8 cellular contexts compared by ENCODE assay signal in the genomic region with DNA sequence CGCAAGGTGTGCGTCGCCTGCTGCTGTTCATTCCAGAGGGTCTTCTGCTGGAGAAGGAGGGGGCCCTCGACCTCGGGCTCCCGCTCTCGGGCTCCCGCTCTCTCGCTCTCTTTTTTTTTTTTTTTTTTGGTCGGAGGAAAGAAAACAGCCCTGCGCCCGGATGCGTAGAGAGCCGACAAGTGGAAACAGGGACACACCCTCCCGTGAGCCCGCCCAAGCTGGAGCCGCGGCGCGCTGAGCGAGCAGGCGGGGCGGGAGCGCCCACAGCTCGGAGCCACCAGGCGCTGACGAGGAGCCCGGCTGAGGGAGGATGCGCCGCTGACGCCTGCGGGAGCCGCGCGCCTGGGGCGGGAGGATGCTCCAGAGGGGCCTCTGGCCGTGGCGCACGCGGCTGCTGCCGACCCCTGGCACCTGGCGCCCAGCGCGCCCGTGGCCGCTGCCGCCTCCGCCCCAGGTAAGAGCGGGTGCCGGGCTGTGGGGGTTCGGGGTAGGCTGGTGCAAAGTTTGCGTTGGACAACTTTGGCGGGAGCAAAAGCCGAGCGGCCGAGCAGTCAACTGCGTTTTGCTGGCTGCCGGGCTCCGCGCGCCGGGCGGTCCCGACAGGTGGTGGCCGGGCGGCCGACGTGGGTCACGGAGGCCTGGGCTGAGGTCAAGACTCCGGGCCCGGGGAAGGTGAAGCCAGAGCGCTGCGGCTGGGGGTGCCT. TPM values are rescaled to one million over a fixed set of nuclear protein-coding genes. Genes with fewer than 3 reads are reported as not detected.
DNase-seq lines count a peak whose midpoint lies in the region; ATAC-seq, FAIRE-seq and TF ChIP-seq lines count a peak whose summit lies in the region.

Gene MCUB (plus strand): TSS at position 264 of the 704 bp plus-strand sequence. CDS start 92 bp downstream, at position 356.

- CTCF ChIA-PET in HCT116 (lab: Charles Lee), result no interaction called here

- RAD21 ChIA-PET in HCT116 (lab: Charles Lee; ENCODE audit: low non-redundant PET in 1 of 2, low total read pairs in 2 of 2, uncharacterized antibody in 2 of 2, unreplicated experiment in 2 of 2), result no interaction called here

- H3K36me3 ChIP-seq in GM06990 (ENCODE audit: control insufficient read depth, insufficient read depth, low read length) (no peaks in the 10 kb centered on the region), HCT116 (ENCODE audit: control insufficient read depth in 1 of 2, insufficient read depth in 2 of 2, low read length in 2 of 2) (no peaks in the 10 kb centered on the region), MM.1S (replicated peaks; ENCODE audit: insufficient read depth, low read length) (no peaks in the 10 kb centered on the region), pancreas (no peaks in the 10 kb centered on the region), thyroid gland (no peaks in the 10 kb centered on the region)

- H3K9ac ChIP-seq in HCT116 (ENCODE audit: low read length), result peak within 1 kb of the TSS; percentile 78
- H3K9ac ChIP-seq in MM.1S (ENCODE audit: low read length), result peak within 1 kb of the TSS; percentile 80

- FAIRE-seq in pancreas (lab: Jason Lieb, UNC), result no peak

- peak within 1 kb of the TSS; percentile 91 to 99 for H3K27ac Mint-ChIP-seq in activated naive CD4-positive, alpha-beta T cell treated with anti-CD3 and anti-CD28 coated beads, Interleukin-2, amount 50 U/mL, for 72 hours

- ATAC-seq in HCT116 (peak; percentile 95), SK-N-SH treated with all-trans-retinoic acid at 6 μM for 48 hours (peak; percentile 97), Right ventricle myocardium inferior (peak; percentile 99), pancreas (peak; percentile 85 to 97 (median 95))
- peak; percentile 87 to 90 for ATAC-seq in activated naive CD4-positive, alpha-beta T cell treated with anti-CD3 and anti-CD28 coated beads, Interleukin-2, amount 50 U/mL, for 72 hours

- DNase-seq in GM06990 (ENCODE audit: extremely low read depth, insufficient read length) (peak; percentile 94), HCT116 (ENCODE audit: low read depth, low spot score) (peak; percentile 73), MM.1S (peak; percentile 94), Right ventricle myocardium inferior (ENCODE audit: missing footprints) (peak; percentile 94), pancreas (peak; percentile 43 to 85 (median 66)), thyroid gland (peak; percentile 75 to 80)
- peak; percentile 89 to 90 for DNase-seq in activated naive CD4-positive, alpha-beta T cell treated with anti-CD3 and anti-CD28 coated beads, Interleukin-2, amount 50 U/mL, for 72 hours (ENCODE audit: low spot score in 2 of 2)

- TF ChIP-seq POLR2A in HCT116 (IDR thresholded peaks at IDR 0.05; ENCODE audit: borderline replicate concordance, extremely low read depth, insufficient read depth, insufficient read length) (no peak), thyroid gland (IDR thresholded peaks at IDR 0.05) (peak in 1 of 2 donors; percentile 39)

- peaks cover 26 to 36% of the 10 kb centered on the region in 2 donors for H3K36me3 Mint-ChIP-seq in activated naive CD4-positive, alpha-beta T cell treated with anti-CD3 and anti-CD28 coated beads, Interleukin-2, amount 50 U/mL, for 72 hours

- H3K9me2 ChIP-seq in HCT116 (ENCODE audit: insufficient read depth), result no peaks in the 10 kb centered on the region
- H3K9me2 ChIP-seq in MM.1S (replicated peaks; ENCODE audit: insufficient read depth, low read length), result no peaks in the 10 kb centered on the region

- H3K27me3 ChIP-seq in GM06990 (replicated peaks; ENCODE audit: control insufficient read depth, insufficient read depth, low read length) (no peaks in the 10 kb centered on the region), HCT116 (ENCODE audit: insufficient read depth, low read length) (no peaks in the 10 kb centered on the region), MM.1S (replicated peaks; ENCODE audit: insufficient read depth, low read length) (no peaks in the 10 kb centered on the region), pancreas (peaks cover 0 to 4% (median 0%) of the 10 kb centered on the region in 4 donors), thyroid gland (no peaks in the 10 kb centered on the region)

- BruUV-seq in HCT116 (replicated peaks; lab: Mats Ljungman, UMichigan), result no TSS peak

- peaks cover 0 to 3% of the 10 kb centered on the region in 2 donors for H3K9me3 Mint-ChIP-seq in activated naive CD4-positive, alpha-beta T cell treated with anti-CD3 and anti-CD28 coated beads, Interleukin-2, amount 50 U/mL, for 72 hours

- peak within 1 kb of the TSS; percentile 97 for H3K4me2 ChIP-seq in HCT116 (ENCODE audit: low read length)
- peak within 1 kb of the TSS; percentile 65 for H3K4me2 ChIP-seq in MM.1S (ENCODE audit: low read depth, low read length)

- H3K27ac ChIP-seq in HCT116 (ENCODE audit: low read depth, low read length) (peak within 1 kb of the TSS; percentile 66), MM.1S (ENCODE audit: low read length) (peak within 1 kb of the TSS; percentile 80), pancreas (peak within 1 kb of the TSS in 3 of 4 donors; percentile 52 to 70 (median 55)), thyroid gland (peak within 1 kb of the TSS; percentile 4 to 82 (median 41))

- POLR2A ChIA-PET in HCT116 (lab: Charles Lee), result interaction anchor here (0.7 kb wide), 1 partner anchor 70 kb away, joined by 3 read pairs; no protein-coding TSS in a partner anchor

- intact Hi-C loops in HCT116 (cut with micrococcal nuclease) (loop anchor here (5.0 kb wide), 1 partner anchor 167 kb away; no protein-coding TSS in a partner anchor), Right ventricle myocardium inferior (cut with DNase I) (loop anchor here (2.0 to 10.0 kb wide), 2 partner anchors 127 to 145 kb away; partner anchors contain the start of genes CASP6 and SEC24B), pancreas (cut with DNase I) (no loop called here), thyroid gland (cut with DNase I) (loop anchor here (10.0 kb wide), 1 partner anchor 125 kb away; the partner anchor contains the start of gene SEC24B)

- H3K79me2 ChIP-seq in HCT116 (ENCODE audit: insufficient read depth, low read length) (0 out of 2 replicates have a peak, but pooled peaks cover 5% of the 10 kb centered on the region), MM.1S (ENCODE audit: low read length) (peaks cover 27% of the 10 kb centered on the region)

- H3K4me3 ChIP-seq in GM06990 (replicated peaks; ENCODE audit: low read depth, low read length) (peak within 1 kb of the TSS; percentile 77), HCT116 (replicated peaks in 1 of 2; ENCODE audit: low read depth in 1 of 2, low read length in 2 of 2) (peak within 1 kb of the TSS; percentile 76 to 86), MM.1S (ENCODE audit: low read length) (peak within 1 kb of the TSS; percentile 86), pancreas (peak within 1 kb of the TSS; percentile 21 to 76 (median 46)), thyroid gland (replicated peaks in 1 of 3) (peak within 1 kb of the TSS; percentile 43 to 69 (median 63))

- TF ChIP-seq RAD21 in HCT116 (IDR thresholded peaks at IDR 0.05; ENCODE audit: low read depth), result no peak

- H3K9me3 ChIP-seq in HCT116 (ENCODE audit: control insufficient read depth in 1 of 2, insufficient read depth in 1 of 2, low read depth in 1 of 2, low read length in 2 of 2) (no peaks in the 10 kb centered on the region), MM.1S (replicated peaks; ENCODE audit: insufficient read depth, low read length) (no peaks in the 10 kb centered on the region), pancreas (no peaks in the 10 kb centered on the region), thyroid gland (no peaks in the 10 kb centered on the region)

- WGBS in pancreas, 2 donors, result 1% methylated on average over 50 to 73 of the region's 73 CpGs
- 0% methylated on average over 6 to 29 of the region's 73 CpGs for WGBS in thyroid gland, 2 donors

- H3F3A ChIP-seq in MM.1S (ENCODE audit: insufficient read depth, low read length), result peaks cover 14% of the 10 kb centered on the region

- peak within 1 kb of the TSS; percentile 82 for H2AFZ ChIP-seq in HCT116 (ENCODE audit: low read depth, low read length, poor library complexity, severe bottlenecking)
- H2AFZ ChIP-seq in MM.1S (ENCODE audit: low read length), result peak within 1 kb of the TSS; percentile 95

- TF ChIP-seq CTCF in GM06990 (IDR thresholded peaks at IDR 0.05; ENCODE audit: insufficient read depth, low read length, poor library complexity, severe bottlenecking) (no peak), HCT116 (IDR thresholded peaks at IDR 0.05 in 2 of 3, conservative IDR thresholded peaks at IDR 0.05 in 1 of 3; ENCODE audit: borderline replicate concordance in 1 of 3, insufficient read depth in 1 of 3, low read depth in 2 of 3, low read length in 2 of 3) (no peak), MM.1S (IDR thresholded peaks at IDR 0.05; ENCODE audit: low read length) (no peak), pancreas (IDR thresholded peaks at IDR 0.05) (no peak), thyroid gland (IDR thresholded peaks at IDR 0.05) (no peak)

- H3K4me1 ChIP-seq in HCT116 (ENCODE audit: control insufficient read depth in 1 of 2, insufficient read depth in 2 of 2, low read length in 2 of 2), result peaks cover 6 to 16% of the 10 kb centered on the region in 2 experiments; a peak in 3 of 4 replicates
- H3K4me1 ChIP-seq in MM.1S (ENCODE audit: low read length), result peaks cover 4% of the 10 kb centered on the region; the same call in 1 of the 2 replicates
- H3K4me1 ChIP-seq in pancreas, result no peaks in the 10 kb centered on the region
- H3K4me1 ChIP-seq in thyroid gland, result peaks cover 5 to 8% of the 10 kb centered on the region in 2 donors

- H4K20me1 ChIP-seq in HCT116 (ENCODE audit: insufficient read depth), result no peaks in the 10 kb centered on the region
- H4K20me1 ChIP-seq in MM.1S (ENCODE audit: insufficient read depth, low read length), result no peaks in the 10 kb centered on the region; the same call in 1 of the 2 replicates

TF ChIP-seq in HCT116, 20 proteins besides CTCF, POLR2A, EP300 and RAD21 (continues in another document):
- TF ChIP-seq CEBPB (IDR thresholded peaks at IDR 0.05; ENCODE audit: low read depth), result no peak
- no peak for TF ChIP-seq EZH2phosphoT487 (IDR thresholded peaks at IDR 0.05; ENCODE audit: borderline replicate concordance)
- no peak for TF ChIP-seq SP1 (IDR thresholded peaks at IDR 0.05; ENCODE audit: low read depth)
- no peak for TF ChIP-seq FOSL1 (IDR thresholded peaks at IDR 0.05; ENCODE audit: low read depth)

TF ChIP-seq in SK-N-SH treated with all-trans-retinoic acid at 6 μM for 48 hours, 23 proteins besides CTCF, POLR2A, EP300 and RAD21 (continues in another document):
- TF ChIP-seq GLIS3 (CRISPR knock-in tag; IDR thresholded peaks at IDR 0.05), result no peak
- TF ChIP-seq ZNF70 (CRISPR knock-in tag; IDR thresholded peaks at IDR 0.05), result no peak
- TF ChIP-seq RARB (CRISPR knock-in tag; IDR thresholded peaks at IDR 0.05), result no peak
- TF ChIP-seq ZNF8 (CRISPR knock-in tag; IDR thresholded peaks at IDR 0.05), result no peak
- TF ChIP-seq ZNF565 (CRISPR knock-in tag; conservative IDR thresholded peaks at IDR 0.05; ENCODE audit: low read depth), result no peak
- no peak for TF ChIP-seq ESRRG (CRISPR knock-in tag; IDR thresholded peaks at IDR 0.05)

RNA-seq across cellular contexts. Expression of gene MCUB, which starts in this region (rescaled TPM):
- total RNA-seq in HCT116 (2021; ENCODE audit: unreplicated experiment) (18.6 TPM), Right ventricle myocardium inferior (5.1 TPM), pancreas (1 to 10 TPM in 5 of 6 donors, under 1 TPM in 1; 0.88 to 6.5 (median 2.2) TPM), thyroid gland (10 to 100 TPM in 3 of 4 donors, 1 to 10 TPM in 1; 6.5 to 18.5 (median 12.4) TPM)
- 24.8 and 25.0 TPM in 2 replicates for polyA plus RNA-seq in HCT116 (2012)
- total RNA-seq in activated naive CD4-positive, alpha-beta T cell treated with anti-CD3 and anti-CD28 coated beads, Interleukin-2, amount 50 U/mL, for 72 hours, result 10 to 100 TPM; 63.9 to 69.9 TPM
- 1 to 10 TPM; 2.7 to 6.4 TPM for polyA plus RNA-seq in pancreas

Comparison
In these comparisons a context has a peak if more than half of its experiments do, and no peak if none do; other contexts are left out.
1. Peak in every context shown above with its lines: DNase-seq, ATAC-seq, H3K4me3 ChIP-seq and H3K27ac ChIP-seq.
2. intact Hi-C loops: an anchor here in HCT116 (5.0 kb wide), Right ventricle myocardium inferior (2.0 to 10.0 kb wide) and thyroid gland (10.0 kb wide); none called in pancreas.